Comparison of ENCODE assay signal across 8 cellular contexts in the genomic region with DNA sequence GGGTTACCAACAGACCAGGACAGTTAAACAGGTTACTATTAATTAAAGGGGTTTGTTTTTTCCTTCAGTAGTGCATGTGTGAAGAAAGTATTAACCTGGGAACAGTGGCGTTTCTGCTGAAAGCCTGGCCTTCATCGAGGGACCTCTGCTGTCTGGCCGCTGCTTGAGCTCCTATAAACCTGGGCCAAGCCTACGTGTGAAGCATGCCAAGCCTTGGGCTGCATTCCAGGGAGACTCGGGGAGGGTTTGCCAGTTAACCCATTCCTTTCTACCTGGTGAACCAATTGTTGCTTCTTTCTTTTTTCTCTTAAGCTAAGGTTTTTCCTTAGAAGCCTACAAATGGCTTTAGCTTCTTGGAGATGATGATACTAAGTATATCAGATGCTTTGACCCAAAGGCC. TPM values are rescaled to one million over a fixed set of nuclear protein-coding genes. Genes with fewer than 3 reads are reported as not detected.
DNase-seq lines count a peak whose midpoint lies in the region; ATAC-seq and TF ChIP-seq lines count a peak whose summit lies in the region.

No MANE protein-coding gene starts in this region.

- TF ChIP-seq CTCF in HEK293 (tag by site-specific recombination; IDR thresholded peaks at IDR 0.05), result no peak
- TF ChIP-seq CTCF in activated CD8-positive, alpha-beta T cell treated with anti-CD3 and anti-CD28 coated beads for 36 hours (IDR thresholded peaks at IDR 0.05), result no peak
- TF ChIP-seq CTCF in fibroblast of the aortic adventitia (IDR thresholded peaks at IDR 0.05; ENCODE audit: insufficient read depth, low read length), result peak; percentile 12
- TF ChIP-seq CTCF in MM.1S (IDR thresholded peaks at IDR 0.05; ENCODE audit: low read length), result no peak

- H3K9ac ChIP-seq in rectal smooth muscle tissue (ENCODE audit: low read length), result no peak overlapping the region
- H3K9ac ChIP-seq in MM.1S (ENCODE audit: low read length), result no peak overlapping the region

- no peaks in the 10 kb centered on the region for H3K9me3 ChIP-seq in HEK293 (ENCODE audit: control insufficient read depth, insufficient read depth, low read depth, low read length)
- H3K9me3 ChIP-seq in MM.1S (replicated peaks; ENCODE audit: insufficient read depth, low read length), result no peaks in the 10 kb centered on the region; the same call in 1 of the 2 replicates

- H3K4me3 Mint-ChIP-seq in activated CD8-positive, alpha-beta T cell treated with anti-CD3 and anti-CD28 coated beads for 36 hours, result no peak overlapping the region

- no peak overlapping the region for H2AFZ ChIP-seq in MM.1S (ENCODE audit: low read length)

- H3K9me2 ChIP-seq in MM.1S (replicated peaks; ENCODE audit: insufficient read depth, low read length), result no peaks in the 10 kb centered on the region

- peaks cover 0 to 26% of the 10 kb centered on the region in 2 experiments; a peak in 2 of 3 replicates for H3K36me3 ChIP-seq in HEK293 (ENCODE audit: control insufficient read depth in 2 of 2, insufficient read depth in 1 of 2, low read length in 2 of 2)
- no peaks in the 10 kb centered on the region for H3K36me3 ChIP-seq in rectal smooth muscle tissue (ENCODE audit: control insufficient read depth, insufficient read depth, low read length)
- no peaks in the 10 kb centered on the region for H3K36me3 ChIP-seq in MM.1S (replicated peaks; ENCODE audit: insufficient read depth, low read length)

- peak overlapping the region; percentile 77 for H3K27ac Mint-ChIP-seq in activated CD8-positive, alpha-beta T cell treated with anti-CD3 and anti-CD28 coated beads for 36 hours

- intact Hi-C loops in activated CD8-positive, alpha-beta T cell treated with anti-CD3 and anti-CD28 coated beads for 36 hours (cut with micrococcal nuclease), result no loop called here

- no peak overlapping the region for H3K4me2 ChIP-seq in MM.1S (ENCODE audit: low read depth, low read length)

- H3K27me3 ChIP-seq in rectal smooth muscle tissue (ENCODE audit: control insufficient read depth, insufficient read depth, low read length) (no peaks in the 10 kb centered on the region), MM.1S (replicated peaks; ENCODE audit: insufficient read depth, low read length) (no peaks in the 10 kb centered on the region)

- H3K79me2 ChIP-seq in MM.1S (ENCODE audit: low read length), result no peaks in the 10 kb centered on the region

- H3K4me1 Mint-ChIP-seq in activated CD8-positive, alpha-beta T cell treated with anti-CD3 and anti-CD28 coated beads for 36 hours (ENCODE audit: low read depth), result peaks cover 72% of the 10 kb centered on the region

- peaks cover 10% of the 10 kb centered on the region for H3K4me1 ChIP-seq in HEK293 (ENCODE audit: control insufficient read depth, insufficient read depth, low read length)
- H3K4me1 ChIP-seq in rectal smooth muscle tissue (ENCODE audit: control insufficient read depth, insufficient read depth, low read length), result peaks cover 26% of the 10 kb centered on the region
- no peaks in the 10 kb centered on the region for H3K4me1 ChIP-seq in MM.1S (ENCODE audit: low read length)

- H3F3A ChIP-seq in MM.1S (ENCODE audit: insufficient read depth, low read length), result no peaks in the 10 kb centered on the region

- no peaks in the 10 kb centered on the region for H3K9me3 Mint-ChIP-seq in activated CD8-positive, alpha-beta T cell treated with anti-CD3 and anti-CD28 coated beads for 36 hours

- H3K27me3 Mint-ChIP-seq in activated CD8-positive, alpha-beta T cell treated with anti-CD3 and anti-CD28 coated beads for 36 hours, result no peaks in the 10 kb centered on the region

- H3K4me3 ChIP-seq in HEK293 (ENCODE audit: low read depth, low read length) (no peak overlapping the region), fibroblast of the aortic adventitia (ENCODE audit: low read depth, low read length) (peak overlapping the region; percentile 6), rectal smooth muscle tissue (ENCODE audit: low read length) (no peak overlapping the region), MM.1S (ENCODE audit: low read length) (no peak overlapping the region)

- no peak for DNase-seq in activated CD8-positive, alpha-beta T cell treated with anti-CD3 and anti-CD28 coated beads for 36 hours
- DNase-seq in fibroblast of the aortic adventitia (ENCODE audit: low read depth), result peak; percentile 83
- DNase-seq in SHP77 (lab: John Stamatoyannopoulos, UW), result no peak
- no peak for DNase-seq in MM.1S
- no peak for DNase-seq in NCI-H510A treated with DMSO at 0.1 percent for 48 hours (lab: John Stamatoyannopoulos, UW)

- H4K20me1 ChIP-seq in MM.1S (ENCODE audit: insufficient read depth, low read length), result no peaks in the 10 kb centered on the region

- CTCF ChIA-PET in HEK293 (lab: Yijun Ruan, JAX), result interaction anchor here (0.7 to 1.2 kb wide), 2 partner anchors 16 to 45 kb away, joined by 3 read pairs; no protein-coding TSS in a partner anchor
- CTCF ChIA-PET in activated CD8-positive, alpha-beta T cell treated with anti-CD3 and anti-CD28 coated beads for 36 hours (lab: Charles Lee), result interaction anchor here (0.7 to 1.5 kb wide), 5 partner anchors 10 to 21 kb away, joined by 3 to 4 read pairs (median 3); no protein-coding TSS in a partner anchor

- ATAC-seq in activated CD8-positive, alpha-beta T cell treated with anti-CD3 and anti-CD28 coated beads for 36 hours, result no peak
- ATAC-seq in GM18519 (IDR thresholded peaks at IDR 0.05; ENCODE audit: low FRiP score, unreplicated experiment), result no peak

- no peak overlapping the region for H3K27ac ChIP-seq in HEK293 (ENCODE audit: extremely low read depth, low read depth, low read length)
- H3K27ac ChIP-seq in rectal smooth muscle tissue (ENCODE audit: low read depth, low read length), result peak overlapping the region; percentile 60
- H3K27ac ChIP-seq in MM.1S (ENCODE audit: low read length), result no peak overlapping the region

- peaks cover 79% of the 10 kb centered on the region for H3K36me3 Mint-ChIP-seq in activated CD8-positive, alpha-beta T cell treated with anti-CD3 and anti-CD28 coated beads for 36 hours (ENCODE audit: low read depth)

- POLR2A ChIA-PET in HEK293 (lab: Yijun Ruan, JAX), result no interaction called here
- POLR2A ChIA-PET in activated CD8-positive, alpha-beta T cell treated with anti-CD3 and anti-CD28 coated beads for 36 hours (lab: Charles Lee), result interaction anchor here (0.6 to 3.6 kb wide), 6 partner anchors 12 to 688 kb away, joined by 3 to 35 read pairs (median 6); a partner anchor contains a TSS

TF ChIP-seq in HEK293, 187 proteins besides CTCF, POLR2A, EP300 and RAD21:
- TF ChIP-seq SCRT2 (tag by site-specific recombination; IDR thresholded peaks at IDR 0.05) (peak; percentile 68; the same call in 1 of the 2 replicates), ZNF501 (tag by site-specific recombination; IDR thresholded peaks at IDR 0.05) (no peak), ZFP69B (tag by site-specific recombination; IDR thresholded peaks at IDR 0.05) (peak; percentile 81; the same call in 1 of the 2 replicates), ZNF16 (tag by site-specific recombination; IDR thresholded peaks at IDR 0.05; ENCODE audit: low read depth) (no peak), ZNF426 (tag by site-specific recombination; IDR thresholded peaks at IDR 0.05) (no peak)
- TF ChIP-seq, protein P1, sequence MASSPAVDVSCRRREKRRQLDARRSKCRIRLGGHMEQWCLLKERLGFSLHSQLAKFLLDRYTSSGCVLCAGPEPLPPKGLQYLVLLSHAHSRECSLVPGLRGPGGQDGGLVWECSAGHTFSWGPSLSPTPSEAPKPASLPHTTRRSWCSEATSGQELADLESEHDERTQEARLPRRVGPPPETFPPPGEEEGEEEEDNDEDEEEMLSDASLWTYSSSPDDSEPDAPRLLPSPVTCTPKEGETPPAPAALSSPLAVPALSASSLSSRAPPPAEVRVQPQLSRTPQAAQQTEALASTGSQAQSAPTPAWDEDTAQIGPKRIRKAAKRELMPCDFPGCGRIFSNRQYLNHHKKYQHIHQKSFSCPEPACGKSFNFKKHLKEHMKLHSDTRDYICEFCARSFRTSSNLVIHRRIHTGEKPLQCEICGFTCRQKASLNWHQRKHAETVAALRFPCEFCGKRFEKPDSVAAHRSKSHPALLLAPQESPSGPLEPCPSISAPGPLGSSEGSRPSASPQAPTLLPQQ (tag by site-specific recombination; IDR thresholded peaks at IDR 0.05), result peak; percentile 91
- TF ChIP-seq, protein P2, sequence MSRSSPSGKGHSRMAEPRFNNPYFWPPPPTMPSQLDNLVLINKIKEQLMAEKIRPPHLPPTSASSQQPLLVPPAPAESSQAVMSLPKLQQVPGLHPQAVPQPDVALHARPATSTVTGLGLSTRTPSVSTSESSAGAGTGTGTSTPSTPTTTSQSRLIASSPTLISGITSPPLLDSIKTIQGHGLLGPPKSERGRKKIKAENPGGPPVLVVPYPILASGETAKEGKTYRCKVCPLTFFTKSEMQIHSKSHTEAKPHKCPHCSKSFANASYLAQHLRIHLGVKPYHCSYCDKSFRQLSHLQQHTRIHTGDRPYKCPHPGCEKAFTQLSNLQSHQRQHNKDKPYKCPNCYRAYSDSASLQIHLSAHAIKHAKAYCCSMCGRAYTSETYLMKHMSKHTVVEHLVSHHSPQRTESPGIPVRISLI (tag by site-specific recombination; IDR thresholded peaks at IDR 0.05), result no peak
- TF ChIP-seq, protein P3, sequence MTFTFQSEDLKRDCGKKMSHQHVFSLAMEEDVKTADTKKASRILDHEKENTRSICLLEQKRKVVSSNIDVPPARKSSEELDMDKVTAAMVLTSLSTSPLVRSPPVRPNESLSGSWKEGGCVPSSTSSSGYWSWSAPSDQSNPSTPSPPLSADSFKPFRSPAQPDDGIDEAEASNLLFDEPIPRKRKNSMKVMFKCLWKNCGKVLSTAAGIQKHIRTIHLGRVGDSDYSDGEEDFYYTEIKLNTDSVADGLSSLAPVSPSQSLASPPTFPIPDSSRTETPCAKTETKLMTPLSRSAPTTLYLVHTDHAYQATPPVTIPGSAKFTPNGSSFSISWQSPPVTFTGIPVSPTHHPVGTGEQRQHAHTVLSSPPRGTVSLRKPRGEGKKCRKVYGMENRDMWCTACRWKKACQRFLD (tag by site-specific recombination; IDR thresholded peaks at IDR 0.05), result no peak

RNA-seq across cellular contexts. Expression of a gene that starts 23.6 kb away (rescaled TPM):
- 100 to 1,000 TPM; 217 to 219 TPM for total RNA-seq in activated CD8-positive, alpha-beta T cell treated with anti-CD3 and anti-CD28 coated beads for 36 hours
- 39.1 and 111 TPM in 2 replicates for total RNA-seq in fibroblast of the aortic adventitia (ENCODE audit: low replicate concordance)
